Comparison of ENCODE assay signal across 1 cellular context in the genomic region with DNA sequence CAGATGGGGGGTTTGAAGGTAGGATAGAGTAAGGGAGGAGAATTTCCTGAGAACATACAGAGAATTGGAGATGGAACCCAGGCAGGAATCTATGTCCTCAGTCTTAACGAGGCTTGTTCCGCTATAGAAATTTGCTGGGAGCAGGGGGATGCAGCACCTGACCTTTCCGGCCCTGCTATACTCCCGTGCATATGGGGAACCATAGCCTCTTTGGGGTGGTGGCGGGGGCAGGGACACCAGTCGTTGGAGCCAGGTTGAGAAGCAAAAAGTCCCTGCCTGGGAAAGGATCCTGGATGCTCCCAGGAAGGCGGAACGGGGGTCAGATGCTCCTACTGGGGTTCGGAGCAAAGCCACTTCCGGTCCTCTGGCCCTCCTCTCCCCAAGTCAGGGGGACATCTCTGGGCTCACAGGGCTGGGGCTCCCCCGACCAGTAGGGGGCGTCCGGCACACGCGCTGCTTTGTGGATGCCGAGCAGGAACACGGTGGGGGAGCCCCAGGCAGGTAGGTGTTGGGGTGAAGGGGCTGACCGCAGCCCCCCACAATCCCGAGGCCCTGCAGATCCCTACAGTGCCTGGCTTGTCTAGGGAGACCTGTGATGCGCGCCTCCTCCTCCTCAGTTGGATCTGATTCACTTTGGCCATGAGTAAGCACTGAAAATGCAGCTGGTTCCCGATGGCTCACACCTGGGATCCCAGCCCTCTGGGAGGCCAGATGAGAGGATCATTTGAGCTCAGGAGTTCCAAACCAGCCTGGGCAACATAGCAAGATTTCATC.
TF ChIP-seq lines count a peak whose summit lies in the region.

No MANE protein-coding gene starts in this region.

TF ChIP-seq in HepG2, 621 proteins besides CTCF, POLR2A, EP300 and RAD21 (continued from another document and continues in another):
- TF ChIP-seq FUBP1 (CRISPR knock-in tag; IDR thresholded peaks at IDR 0.05; ENCODE audit: borderline replicate concordance) (no peak), MAFF (IDR thresholded peaks at IDR 0.05; ENCODE audit: low read depth, low read length) (no peak), MZF1 (CRISPR knock-in tag; IDR thresholded peaks at IDR 0.05; ENCODE audit: borderline replicate concordance) (no peak), TAF1 (CRISPR knock-in tag; IDR thresholded peaks at IDR 0.05) (no peak), BHLHE40 (IDR thresholded peaks at IDR 0.05; ENCODE audit: low read length) (no peak), GMEB1 (CRISPR knock-in tag; IDR thresholded peaks at IDR 0.05; ENCODE audit: borderline replicate concordance) (peak; percentile 24; the same call in 1 of the 2 replicates), GTF3A (CRISPR knock-in tag; conservative IDR thresholded peaks at IDR 0.05) (no peak), ZNF460 (CRISPR knock-in tag; IDR thresholded peaks at IDR 0.05; ENCODE audit: borderline replicate concordance) (no peak), ZNF33A (CRISPR knock-in tag; IDR thresholded peaks at IDR 0.05; ENCODE audit: borderline replicate concordance) (no peak), ZSCAN5A (CRISPR knock-in tag; IDR thresholded peaks at IDR 0.05; ENCODE audit: borderline replicate concordance) (no peak), ATAD3A (CRISPR knock-in tag; IDR thresholded peaks at IDR 0.05) (no peak), TFE3 (CRISPR knock-in tag; IDR thresholded peaks at IDR 0.05) (no peak), ELF4 (CRISPR knock-in tag; IDR thresholded peaks at IDR 0.05; ENCODE audit: borderline replicate concordance) (no peak), GATAD1 (CRISPR knock-in tag; IDR thresholded peaks at IDR 0.05) (peak; percentile 17; the same call in 1 of the 2 replicates), SMAD3 (CRISPR knock-in tag; IDR thresholded peaks at IDR 0.05) (no peak), HIC2 (CRISPR knock-in tag; IDR thresholded peaks at IDR 0.05; ENCODE audit: low read depth) (no peak), PHF5A (CRISPR knock-in tag; IDR thresholded peaks at IDR 0.05; ENCODE audit: low read depth, unreplicated experiment) (no peak), HDAC6 (IDR thresholded peaks at IDR 0.05; ENCODE audit: low read depth, low read length) (no peak), PTBP1 (IDR thresholded peaks at IDR 0.05; ENCODE audit: low read depth, low read length, poor library complexity, severe bottlenecking) (no peak), ZNF558 (CRISPR knock-in tag; IDR thresholded peaks at IDR 0.05; ENCODE audit: borderline replicate concordance) (no peak), SMARCE1 (IDR thresholded peaks at IDR 0.05; ENCODE audit: borderline replicate concordance) (no peak), PRPF4 (IDR thresholded peaks at IDR 0.05; ENCODE audit: low read depth, low read length, poor library complexity, severe bottlenecking) (no peak), ZBTB4 (CRISPR knock-in tag; IDR thresholded peaks at IDR 0.05; ENCODE audit: borderline replicate concordance) (no peak), BRCA1 (CRISPR knock-in tag; IDR thresholded peaks at IDR 0.05) (no peak), ZNF17 (CRISPR knock-in tag; IDR thresholded peaks at IDR 0.05) (no peak), CBFB (CRISPR knock-in tag; IDR thresholded peaks at IDR 0.05) (peak; percentile 33; the same call in 1 of the 2 replicates), ZNF567 (CRISPR knock-in tag; IDR thresholded peaks at IDR 0.05; ENCODE audit: borderline replicate concordance) (0 out of 2 replicates have a peak, but pooled peaks have one; percentile 32), CERS6 (CRISPR knock-in tag; IDR thresholded peaks at IDR 0.05) (no peak), ZFAT (CRISPR knock-in tag; conservative IDR thresholded peaks at IDR 0.05) (no peak), ZBTB3 (CRISPR knock-in tag; IDR thresholded peaks at IDR 0.05; ENCODE audit: borderline replicate concordance, low read depth) (no peak), BRD4 (CRISPR knock-in tag; IDR thresholded peaks at IDR 0.05) (no peak)
- TF ChIP-seq, protein P1, sequence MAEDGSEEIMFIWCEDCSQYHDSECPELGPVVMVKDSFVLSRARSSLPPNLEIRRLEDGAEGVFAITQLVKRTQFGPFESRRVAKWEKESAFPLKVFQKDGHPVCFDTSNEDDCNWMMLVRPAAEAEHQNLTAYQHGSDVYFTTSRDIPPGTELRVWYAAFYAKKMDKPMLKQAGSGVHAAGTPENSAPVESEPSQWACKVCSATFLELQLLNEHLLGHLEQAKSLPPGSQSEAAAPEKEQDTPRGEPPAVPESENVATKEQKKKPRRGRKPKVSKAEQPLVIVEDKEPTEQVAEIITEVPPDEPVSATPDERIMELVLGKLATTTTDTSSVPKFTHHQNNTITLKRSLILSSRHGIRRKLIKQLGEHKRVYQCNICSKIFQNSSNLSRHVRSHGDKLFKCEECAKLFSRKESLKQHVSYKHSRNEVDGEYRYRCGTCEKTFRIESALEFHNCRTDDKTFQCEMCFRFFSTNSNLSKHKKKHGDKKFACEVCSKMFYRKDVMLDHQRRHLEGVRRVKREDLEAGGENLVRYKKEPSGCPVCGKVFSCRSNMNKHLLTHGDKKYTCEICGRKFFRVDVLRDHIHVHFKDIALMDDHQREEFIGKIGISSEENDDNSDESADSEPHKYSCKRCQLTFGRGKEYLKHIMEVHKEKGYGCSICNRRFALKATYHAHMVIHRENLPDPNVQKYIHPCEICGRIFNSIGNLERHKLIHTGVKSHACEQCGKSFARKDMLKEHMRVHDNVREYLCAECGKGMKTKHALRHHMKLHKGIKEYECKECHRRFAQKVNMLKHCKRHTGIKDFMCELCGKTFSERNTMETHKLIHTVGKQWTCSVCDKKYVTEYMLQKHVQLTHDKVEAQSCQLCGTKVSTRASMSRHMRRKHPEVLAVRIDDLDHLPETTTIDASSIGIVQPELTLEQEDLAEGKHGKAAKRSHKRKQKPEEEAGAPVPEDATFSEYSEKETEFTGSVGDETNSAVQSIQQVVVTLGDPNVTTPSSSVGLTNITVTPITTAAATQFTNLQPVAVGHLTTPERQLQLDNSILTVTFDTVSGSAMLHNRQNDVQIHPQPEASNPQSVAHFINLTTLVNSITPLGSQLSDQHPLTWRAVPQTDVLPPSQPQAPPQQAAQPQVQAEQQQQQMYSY (CRISPR knock-in tag; IDR thresholded peaks at IDR 0.05), result no peak
- TF ChIP-seq, protein P2, sequence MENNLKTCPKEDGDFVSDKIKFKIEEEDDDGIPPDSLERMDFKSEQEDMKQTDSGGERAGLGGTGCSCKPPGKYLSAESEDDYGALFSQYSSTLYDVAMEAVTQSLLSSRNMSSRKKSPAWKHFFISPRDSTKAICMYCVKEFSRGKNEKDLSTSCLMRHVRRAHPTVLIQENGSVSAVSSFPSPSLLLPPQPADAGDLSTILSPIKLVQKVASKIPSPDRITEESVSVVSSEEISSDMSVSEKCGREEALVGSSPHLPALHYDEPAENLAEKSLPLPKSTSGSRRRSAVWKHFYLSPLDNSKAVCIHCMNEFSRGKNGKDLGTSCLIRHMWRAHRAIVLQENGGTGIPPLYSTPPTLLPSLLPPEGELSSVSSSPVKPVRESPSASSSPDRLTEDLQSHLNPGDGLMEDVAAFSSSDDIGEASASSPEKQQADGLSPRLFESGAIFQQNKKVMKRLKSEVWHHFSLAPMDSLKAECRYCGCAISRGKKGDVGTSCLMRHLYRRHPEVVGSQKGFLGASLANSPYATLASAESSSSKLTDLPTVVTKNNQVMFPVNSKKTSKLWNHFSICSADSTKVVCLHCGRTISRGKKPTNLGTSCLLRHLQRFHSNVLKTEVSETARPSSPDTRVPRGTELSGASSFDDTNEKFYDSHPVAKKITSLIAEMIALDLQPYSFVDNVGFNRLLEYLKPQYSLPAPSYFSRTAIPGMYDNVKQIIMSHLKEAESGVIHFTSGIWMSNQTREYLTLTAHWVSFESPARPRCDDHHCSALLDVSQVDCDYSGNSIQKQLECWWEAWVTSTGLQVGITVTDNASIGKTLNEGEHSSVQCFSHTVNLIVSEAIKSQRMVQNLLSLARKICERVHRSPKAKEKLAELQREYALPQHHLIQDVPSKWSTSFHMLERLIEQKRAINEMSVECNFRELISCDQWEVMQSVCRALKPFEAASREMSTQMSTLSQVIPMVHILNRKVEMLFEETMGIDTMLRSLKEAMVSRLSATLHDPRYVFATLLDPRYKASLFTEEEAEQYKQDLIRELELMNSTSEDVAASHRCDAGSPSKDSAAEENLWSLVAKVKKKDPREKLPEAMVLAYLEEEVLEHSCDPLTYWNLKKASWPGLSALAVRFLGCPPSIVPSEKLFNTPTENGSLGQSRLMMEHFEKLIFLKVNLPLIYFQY (CRISPR knock-in tag; IDR thresholded peaks at IDR 0.05; ENCODE audit: borderline replicate concordance), result no peak
